8 cellular contexts compared by ENCODE assay signal in genomic region chr1:153404768-153405167, GRCh38. TPM values are rescaled to one million over a fixed set of nuclear protein-coding genes. Genes with fewer than 3 reads are reported as not detected.
DNase-seq lines count a peak whose midpoint lies in the region; ATAC-seq and TF ChIP-seq lines count a peak whose summit lies in the region.

No MANE protein-coding gene starts in this region.

- no peak overlapping the region for H3K27ac Mint-ChIP-seq in CD4-positive, alpha-beta memory T cell
- H3K27ac Mint-ChIP-seq in naive thymus-derived CD8-positive, alpha-beta T cell, result no peak overlapping the region

- no peak overlapping the region for H3K4me3 ChIP-seq in CD4-positive, alpha-beta memory T cell (ENCODE audit: low read length in 2 of 2)
- H3K4me3 ChIP-seq in dorsolateral prefrontal cortex, result no peak overlapping the region
- H3K4me3 ChIP-seq in upper lobe of right lung, result no peak overlapping the region

- H3K9me3 Mint-ChIP-seq in CD4-positive, alpha-beta memory T cell, result peaks cover 0 to 12% (median 7%) of the 10 kb centered on the region in 8 donors
- H3K9me3 Mint-ChIP-seq in naive thymus-derived CD8-positive, alpha-beta T cell, result peaks cover 0 to 24% (median 7%) of the 10 kb centered on the region in 9 donors

- H3K9me3 ChIP-seq in CD4-positive, alpha-beta memory T cell (ENCODE audit: control insufficient read depth in 1 of 2, low read length in 2 of 2), result no peaks in the 10 kb centered on the region
- no peaks in the 10 kb centered on the region for H3K9me3 ChIP-seq in upper lobe of right lung

- ATAC-seq in naive thymus-derived CD8-positive, alpha-beta T cell, result peak; percentile 57 to 59
- peak; percentile 95 for ATAC-seq in upper lobe of right lung

- no peak overlapping the region for H3K27ac ChIP-seq in CD4-positive, alpha-beta memory T cell (ENCODE audit: low read depth, low read length)
- H3K27ac ChIP-seq in dorsolateral prefrontal cortex, result no peak overlapping the region
- H3K27ac ChIP-seq in upper lobe of right lung, result no peak overlapping the region

- H3K27me3 Mint-ChIP-seq in CD4-positive, alpha-beta memory T cell, result peaks cover 10 to 16% of the 10 kb centered on the region in 2 donors
- H3K27me3 Mint-ChIP-seq in naive thymus-derived CD8-positive, alpha-beta T cell, result peaks cover 10 to 29% (median 15%) of the 10 kb centered on the region in 5 donors

- TF ChIP-seq EP300 in Ishikawa (IDR thresholded peaks at IDR 0.05; ENCODE audit: borderline replicate concordance), result no peak

- no peak for TF ChIP-seq RAD21 in Ishikawa (IDR thresholded peaks at IDR 0.05; ENCODE audit: low read depth)

- H3K36me3 Mint-ChIP-seq in CD4-positive, alpha-beta memory T cell, result no peaks in the 10 kb centered on the region
- peaks cover 3 to 18% (median 7%) of the 10 kb centered on the region in 3 donors for H3K36me3 Mint-ChIP-seq in naive thymus-derived CD8-positive, alpha-beta T cell

- CTCF ChIA-PET in CD4-positive, alpha-beta memory T cell (lab: Charles Lee; ENCODE audit: partially characterized antibody), result interaction anchor here (0.8 to 4.4 kb wide), 3 partner anchors 49 to 59 kb away, joined by 3 to 23 read pairs (median 3); no protein-coding TSS in a partner anchor

- POLR2A ChIA-PET in CD4-positive, alpha-beta memory T cell (lab: Charles Lee; ENCODE audit: partially characterized antibody), result no interaction called here
- POLR2A ChIA-PET in naive thymus-derived CD8-positive, alpha-beta T cell (lab: Charles Lee), result no interaction called here

- peak; percentile 38 to 56 (median 51) for DNase-seq in CD4-positive, alpha-beta memory T cell
- DNase-seq in activated CD4-positive, alpha-beta T cell treated with anti-CD3 and anti-CD28 coated beads for 1 hour, result peak; percentile 36
- DNase-seq in dorsolateral prefrontal cortex, result no peak
- peak; percentile 18 to 69 (median 41) for DNase-seq in naive thymus-derived CD8-positive, alpha-beta T cell
- DNase-seq in upper lobe of right lung, result peak; percentile 86
- no peak for DNase-seq in DMS79 treated with DMSO at 0.1 percent for 48 hours (lab: John Stamatoyannopoulos, UW)
- no peak for DNase-seq in HCEC 1CT

- peaks cover 13% of the 10 kb centered on the region for H3K4me1 ChIP-seq in CD4-positive, alpha-beta memory T cell (ENCODE audit: insufficient read depth, low read length)
- H3K4me1 ChIP-seq in upper lobe of right lung, result no peaks in the 10 kb centered on the region

- no peak overlapping the region for H3K4me3 Mint-ChIP-seq in CD4-positive, alpha-beta memory T cell
- no peak overlapping the region for H3K4me3 Mint-ChIP-seq in naive thymus-derived CD8-positive, alpha-beta T cell

- intact Hi-C loops in CD4-positive, alpha-beta memory T cell (cut with micrococcal nuclease), result loop anchor here (2.0 kb wide), 1 partner anchor 52 kb away; no protein-coding TSS in a partner anchor
- intact Hi-C loops in dorsolateral prefrontal cortex (cut with DNase I) (no loop called here), upper lobe of right lung (cut with DNase I) (no loop called here)

- TF ChIP-seq CTCF in dorsolateral prefrontal cortex (IDR thresholded peaks at IDR 0.05 in 54 of 56, conservative IDR thresholded peaks at IDR 0.05 in 2 of 56; ENCODE audit: low read depth in 1 of 56, partially characterized antibody in 56 of 56) (peak in 53 of 56 donors; percentile 22 to 64 (median 49)), upper lobe of right lung (IDR thresholded peaks at IDR 0.05) (peak; percentile 62)

- no peaks in the 10 kb centered on the region for H3K27me3 ChIP-seq in CD4-positive, alpha-beta memory T cell (ENCODE audit: insufficient read depth, low read length)
- H3K27me3 ChIP-seq in dorsolateral prefrontal cortex (peaks cover 0 to 16% (median 0%) of the 10 kb centered on the region in 45 donors), upper lobe of right lung (peaks cover 5% of the 10 kb centered on the region)

- H3K36me3 ChIP-seq in CD4-positive, alpha-beta memory T cell (ENCODE audit: insufficient read depth, low read length), result no peaks in the 10 kb centered on the region
- no peaks in the 10 kb centered on the region for H3K36me3 ChIP-seq in upper lobe of right lung

- H3K4me1 Mint-ChIP-seq in CD4-positive, alpha-beta memory T cell, result peaks cover 10 to 27% (median 14%) of the 10 kb centered on the region in 4 donors
- H3K4me1 Mint-ChIP-seq in naive thymus-derived CD8-positive, alpha-beta T cell, result peaks cover 10 to 22% (median 20%) of the 10 kb centered on the region in 4 donors

TF ChIP-seq in Ishikawa, 13 proteins besides CTCF, POLR2A, EP300 and RAD21:
- peak; percentile 98 for TF ChIP-seq MAX (IDR thresholded peaks at IDR 0.05)
- no peak for TF ChIP-seq TAF1 (IDR thresholded peaks at IDR 0.05; ENCODE audit: low read depth)
- peak; percentile 72 for TF ChIP-seq USF1 (IDR thresholded peaks at IDR 0.05)

RNA-seq across cellular contexts. Expression of gene S100A7A, which starts 11.6 kb away (rescaled TPM):
- total RNA-seq in CD4-positive, alpha-beta memory T cell, result not detected
- polyA plus RNA-seq in CD4-positive, alpha-beta memory T cell, result not detected
- total RNA-seq in dorsolateral prefrontal cortex (not detected), upper lobe of right lung (not detected)
- total RNA-seq in naive thymus-derived CD8-positive, alpha-beta T cell, result not detected
- not detected for polyA plus RNA-seq in naive thymus-derived CD8-positive, alpha-beta T cell

RNA-seq across cellular contexts. Expression of gene S100A8, which starts 13.9 kb away (rescaled TPM):
- total RNA-seq in CD4-positive, alpha-beta memory T cell, result under 1 TPM in 1 of 2 experiments, not detected in 1; 0.73 TPM
- polyA plus RNA-seq in CD4-positive, alpha-beta memory T cell, result 1 to 10 TPM; 1.6 to 4.0 TPM
- total RNA-seq in dorsolateral prefrontal cortex, result 100 to 1,000 TPM in 7 of 120 experiments, 10 to 100 TPM in 77, 1 to 10 TPM in 33, not detected in 3; 1.0 to 443 (median 19.6) TPM
- not detected for total RNA-seq in naive thymus-derived CD8-positive, alpha-beta T cell
- 10 to 100 TPM in 2 of 3 donors, 1 to 10 TPM in 1; 1.0 to 12.4 (median 11.6) TPM for polyA plus RNA-seq in naive thymus-derived CD8-positive, alpha-beta T cell
- total RNA-seq in upper lobe of right lung, result 266 TPM

RNA-seq across cellular contexts. Expression of gene S100A12, which starts 29.3 kb away (rescaled TPM):
- total RNA-seq in CD4-positive, alpha-beta memory T cell, result not detected
- under 1 TPM in 1 of 2 donors, not detected in 1; 0.95 TPM for polyA plus RNA-seq in CD4-positive, alpha-beta memory T cell
- total RNA-seq in dorsolateral prefrontal cortex (100 to 1,000 TPM in 1 of 120 experiments, 10 to 100 TPM in 13, 1 to 10 TPM in 58, not detected in 48; 1.0 to 130 (median 4.4) TPM), upper lobe of right lung (22.8 TPM)
- total RNA-seq in naive thymus-derived CD8-positive, alpha-beta T cell, result not detected
- polyA plus RNA-seq in naive thymus-derived CD8-positive, alpha-beta T cell, result 1 to 10 TPM in 1 of 3 donors, under 1 TPM in 1, not detected in 1; 0.44 to 1.7 TPM

RNA-seq across cellular contexts. Expression of gene S100A9, which starts 47.1 kb away (rescaled TPM):
- total RNA-seq in CD4-positive, alpha-beta memory T cell, result 1 to 10 TPM; 7.4 to 7.7 TPM
- 10 to 100 TPM in 1 of 2 donors, 1 to 10 TPM in 1; 8.0 to 11.6 TPM for polyA plus RNA-seq in CD4-positive, alpha-beta memory T cell
- 100 to 1,000 TPM in 9 of 120 experiments, 10 to 100 TPM in 83, 1 to 10 TPM in 25, under 1 TPM in 1, not detected in 2; 1.00 to 458 (median 25.1) TPM for total RNA-seq in dorsolateral prefrontal cortex
- 1 to 10 TPM; 2.2 to 2.8 TPM for total RNA-seq in naive thymus-derived CD8-positive, alpha-beta T cell
- 10 to 100 TPM in 2 of 3 donors, 1 to 10 TPM in 1; 5.0 to 18.8 (median 18.7) TPM for polyA plus RNA-seq in naive thymus-derived CD8-positive, alpha-beta T cell
- 418 TPM for total RNA-seq in upper lobe of right lung

RNA-seq across cellular contexts. Expression of gene S100A7, which starts 55.7 kb away (rescaled TPM):
- total RNA-seq in CD4-positive, alpha-beta memory T cell, result not detected
- not detected for polyA plus RNA-seq in CD4-positive, alpha-beta memory T cell
- 1 to 10 TPM in 8 of 120 experiments, under 1 TPM in 1, not detected in 111; 0.97 to 2.8 (median 1.8) TPM for total RNA-seq in dorsolateral prefrontal cortex
- total RNA-seq in naive thymus-derived CD8-positive, alpha-beta T cell, result not detected
- polyA plus RNA-seq in naive thymus-derived CD8-positive, alpha-beta T cell, result not detected
- not detected for total RNA-seq in upper lobe of right lung

Comparison
In these comparisons a context has a peak if more than half of its experiments do, and no peak if none do; other contexts are left out.
1. DNase-seq: peak in CD4-positive, alpha-beta memory T cell (5 of 5), activated CD4-positive, alpha-beta T cell treated with anti-CD3 and anti-CD28 coated beads for 1 hour (single experiment), naive thymus-derived CD8-positive, alpha-beta T cell (10 of 10) and upper lobe of right lung (single experiment); none in dorsolateral prefrontal cortex (0 of 10), DMS79 treated with DMSO at 0.1 percent for 48 hours (single experiment) and HCEC 1CT (single experiment).